Comparison of ENCODE assay signal across 17 cellular contexts in genomic region chr10:86727992-86728559, GRCh38. TPM values are rescaled to one million over a fixed set of nuclear protein-coding genes. Genes with fewer than 3 reads are reported as not detected.
DNase-seq lines count a peak whose midpoint lies in the region; ATAC-seq and TF ChIP-seq lines count a peak whose summit lies in the region.
"Had no signal": no experiment of that assay in that cellular context is flagged by ENCODE, and none has a peak within 500 bp of the region (broad histone marks: within the 10 kb centered on the region; RNA-seq: fewer than 3 reads in every experiment).

No MANE protein-coding gene starts in this region.

- H3K4me2 ChIP-seq in osteoblast (ENCODE audit: insufficient read depth, low read length), result no peak overlapping the region
- H3K4me2 ChIP-seq: A549 had no signal

- DNase-seq in left ventricle myocardium inferior, result no peak
- no peak for DNase-seq in Right ventricle myocardium superior
- DNase-seq in fibroblast of gingiva (ENCODE audit: low read depth), result peak; percentile 34
- peak; percentile 25 for DNase-seq in osteoblast (ENCODE audit: insufficient read length, low spot score, missing footprints)
- no peak for DNase-seq in CD1c-positive myeloid dendritic cell (ENCODE audit: extremely low spot score)
- no peak for DNase-seq in DMS53 (lab: John Stamatoyannopoulos, UW)
- DNase-seq: CD4-positive, CD25-positive, alpha-beta regulatory T cell; KG1; NCI-H1048; NCI-H345; NCI-H69 had no signal

- no peak overlapping the region for H2AFZ ChIP-seq in osteoblast (ENCODE audit: low read length)

- H3K36me3 ChIP-seq in left ventricle myocardium inferior (peaks cover 42% of the 10 kb centered on the region), osteoblast (ENCODE audit: insufficient read depth, low read length) (no peaks in the 10 kb centered on the region), stomach smooth muscle (ENCODE audit: control insufficient read depth in 2 of 2, insufficient read depth in 2 of 2, low read length in 2 of 2) (peaks cover 17 to 25% of the 10 kb centered on the region in 2 donors)

- H3K4me3 ChIP-seq in left ventricle myocardium inferior (no peak overlapping the region), osteoblast (ENCODE audit: insufficient read depth, low read length) (no peak overlapping the region), stomach smooth muscle (ENCODE audit: low read length in 2 of 2) (no peak overlapping the region)
- H3K4me3 ChIP-seq: A549 had no signal

- H3K9me3 ChIP-seq in left ventricle myocardium inferior (replicated peaks) (no peaks in the 10 kb centered on the region), osteoblast (ENCODE audit: low read depth, low read length) (no peaks in the 10 kb centered on the region), stomach smooth muscle (ENCODE audit: control insufficient read depth in 2 of 2, low read length in 2 of 2) (no peaks in the 10 kb centered on the region)
- H3K9me3 ChIP-seq: A549 had no signal

- no peak for TF ChIP-seq CTCF in left ventricle myocardium inferior (IDR thresholded peaks at IDR 0.05; ENCODE audit: borderline replicate concordance)
- no peak for TF ChIP-seq CTCF in osteoblast (IDR thresholded peaks at IDR 0.05; ENCODE audit: extremely low read depth, low read depth, low read length)

- H3K4me1 ChIP-seq in left ventricle myocardium inferior (peaks cover 98% of the 10 kb centered on the region), osteoblast (ENCODE audit: insufficient read depth, low read length) (no peaks in the 10 kb centered on the region), stomach smooth muscle (ENCODE audit: control insufficient read depth, insufficient read depth, low read length) (peaks cover 41% of the 10 kb centered on the region)

- H3K79me2 ChIP-seq in osteoblast (ENCODE audit: insufficient read depth, low read length), result no peaks in the 10 kb centered on the region

- no peaks in the 10 kb centered on the region for H4K20me1 ChIP-seq in osteoblast (ENCODE audit: insufficient read depth, low read length)

- peak overlapping the region; percentile 56 for H3K27ac ChIP-seq in left ventricle myocardium inferior (replicated peaks)
- no peak overlapping the region for H3K27ac ChIP-seq in osteoblast (ENCODE audit: low read depth, low read length)
- H3K27ac ChIP-seq in stomach smooth muscle (ENCODE audit: low read length), result peak overlapping the region; percentile 53
- H3K27ac ChIP-seq: A549, HL-60, RWPE1 had no signal

- intact Hi-C loops in left ventricle myocardium inferior (cut with micrococcal nuclease) (no loop called here), Right ventricle myocardium superior (cut with DNase I) (no loop called here)

- H3K27me3 ChIP-seq in left ventricle myocardium inferior (ENCODE audit: low read depth) (peaks cover 43% of the 10 kb centered on the region), osteoblast (ENCODE audit: insufficient read depth, low read length) (no peaks in the 10 kb centered on the region), stomach smooth muscle (ENCODE audit: control insufficient read depth in 1 of 2, insufficient read depth in 2 of 2, low read length in 2 of 2) (no peaks in the 10 kb centered on the region)

- ATAC-seq in Right ventricle myocardium superior (ENCODE audit: poor library complexity) (no peak), HG02840 (IDR thresholded peaks at IDR 0.05; ENCODE audit: low FRiP score, unreplicated experiment) (no peak)
- ATAC-seq: A549, HCT116 had no signal

- H3K9ac ChIP-seq in stomach smooth muscle (ENCODE audit: low read length in 2 of 2), result no peak overlapping the region

RNA-seq across cellular contexts. Expression of gene BMPR1A, which starts 28.3 kb away (rescaled TPM):
- total RNA-seq in left ventricle myocardium inferior (43.8 TPM), Right ventricle myocardium superior (50.2 TPM), osteoblast (71.7 and 73.7 TPM in 2 replicates)

RNA-seq across cellular contexts. Expression of gene LDB3, which starts 59.8 kb away (rescaled TPM):
- 1,542 TPM for total RNA-seq in left ventricle myocardium inferior
- 1,375 TPM for total RNA-seq in Right ventricle myocardium superior
- under 0.01 TPM in 2 replicates for total RNA-seq in osteoblast
- total RNA-seq: CD4-positive, CD25-positive, alpha-beta regulatory T cell had no signal

Comparison
In these comparisons a context has a peak if more than half of its experiments do, and no peak if none do; other contexts are left out.
1. DNase-seq: peak in fibroblast of gingiva (single experiment) and osteoblast (single experiment); none in left ventricle myocardium inferior (single experiment), Right ventricle myocardium superior (single experiment), CD1c-positive myeloid dendritic cell (single experiment) and DMS53 (single experiment).
2. RNA of gene LDB3, which starts 59.8 kb away (total RNA-seq): 1,542 TPM in left ventricle myocardium inferior (single experiment) and 1,375 TPM in Right ventricle myocardium superior (single experiment); under 0.01 TPM in osteoblast; every median in the first group is over 1,000 times any median in the second.